ENCODE assay signal across 34 cellular contexts in genomic region chr13:77267362-77267761, GRCh38. TPM values are rescaled to one million over a fixed set of nuclear protein-coding genes. Genes with fewer than 3 reads are reported as not detected.
DNase-seq lines count a peak whose midpoint lies in the region; ATAC-seq, FAIRE-seq and TF ChIP-seq lines count a peak whose summit lies in the region.
"Had no signal": no experiment of that assay in that cellular context is flagged by ENCODE, and none has a peak within 500 bp of the region (broad histone marks: within the 10 kb centered on the region; RNA-seq: fewer than 3 reads in every experiment).

No MANE protein-coding gene starts in this region.

- H3K4me3 ChIP-seq in fibroblast of mammary gland (ENCODE audit: control insufficient read depth, low read depth, low read length) (no peak overlapping the region), kidney (ENCODE audit: low read length in 2 of 2) (no peak overlapping the region)
- H3K4me3 ChIP-seq: GM12878, HAP-1, right atrium auricular region, SJCRH30, spleen had no signal

- CTCF ChIA-PET in RWPE1 (lab: Yijun Ruan, JAX), result no interaction called here

- H3K4me1 ChIP-seq in kidney (ENCODE audit: control insufficient read depth in 1 of 2, insufficient read depth in 1 of 2, low read depth in 1 of 2, low read length in 2 of 2), result no peaks in the 10 kb centered on the region
- H3K4me1 ChIP-seq: BE2C, HAP-1, right atrium auricular region, SJCRH30, spleen had no signal

- peaks cover 9 to 13% of the 10 kb centered on the region in 2 donors for H3K36me3 ChIP-seq in kidney (ENCODE audit: control insufficient read depth in 1 of 2, insufficient read depth in 2 of 2, low read length in 2 of 2)

- H3K27ac ChIP-seq in kidney (ENCODE audit: low read depth in 2 of 2, low read length in 2 of 2) (no peak overlapping the region), RWPE1 (no peak overlapping the region)
- H3K27ac ChIP-seq: right atrium auricular region, SJCRH30, spleen had no signal

- POLR2A ChIA-PET in RWPE1 (lab: Yijun Ruan, JAX; ENCODE audit: low non-redundant PET), result no interaction called here

- FAIRE-seq in kidney (lab: Jason Lieb, UNC), result peak; percentile 37
- FAIRE-seq: astrocyte, GM12878, HepG2 had no signal

- H3K9ac ChIP-seq in kidney (ENCODE audit: low read length in 2 of 2), result no peak overlapping the region

- ATAC-seq in HG02870 (IDR thresholded peaks at IDR 0.05; ENCODE audit: unreplicated experiment), result no peak
- ATAC-seq: GM12878; HepG2; Panc1; stimulated activated naive CD8-positive, alpha-beta T cell treated with anti-CD3 and anti-CD28 coated beads, Interleukin-15, Interleukin-2, amounts not matched to agents 100 U/mL and 50 U/mL, for 24 hours had no signal

- DNase-seq in AG09319 (ENCODE audit: extremely low read depth, low read depth) (peak; percentile 0), HCEC 1CT (peak; percentile 49), fibroblast of mammary gland (ENCODE audit: low read depth) (peak; percentile 64), kidney (no peak), RWPE1 (ENCODE audit: low spot score) (no peak), SIG-M5 (lab: John Stamatoyannopoulos, UW) (no peak)
- DNase-seq in central memory CD4-positive, alpha-beta T cell, result no peak
- DNase-seq: activated B cell treated with CpG ODN at 0.5 μM for 24 hours; activated CD4-positive, alpha-beta T cell treated with anti-CD3 and anti-CD28 coated beads, Interleukin-2, amount 10 ng/mL, durations not matched to agents 7 days and 5 days; activated effector memory CD4-positive, alpha-beta T cell treated with anti-CD3 and anti-CD28 coated beads, Interleukin-2, amount 50 U/mL, for 16 hours; activated naive CD8-positive, alpha-beta T cell treated with anti-CD3 and anti-CD28 coated beads for 36 hours; activated T-cell treated with anti-CD3 and anti-CD28 coated beads, Interleukin-2, amount 50 U/mL, for 24 hours; BE2C; caudate nucleus; CD8-positive, alpha-beta memory T cell; erythroblast; Karpas-422; midbrain; naive B cell; NCI-H1417; NCI-H2029; NCI-H526; posterior cingulate gyrus; SJCRH30; spleen; stimulated activated CD4-positive, alpha-beta T cell treated with anti-CD3 and anti-CD28 coated beads, Interleukin-2, amount 100 ng/mL, for 24 hours; stimulated activated naive CD8-positive, alpha-beta T cell treated with anti-CD3 and anti-CD28 coated beads, Interleukin-15, Interleukin-2, amounts not matched to agents 100 U/mL and 50 U/mL, for 24 hours had no signal

- H3K9me3 ChIP-seq in kidney (ENCODE audit: control insufficient read depth in 1 of 2, low read length in 2 of 2), result no peaks in the 10 kb centered on the region
- H3K9me3 ChIP-seq: BE2C, HAP-1, right atrium auricular region, SJCRH30, spleen had no signal

- TF ChIP-seq CTCF in AG09319 (IDR thresholded peaks at IDR 0.05; ENCODE audit: low read depth, low read length) (no peak), fibroblast of mammary gland (conservative IDR thresholded peaks at IDR 0.05; ENCODE audit: control insufficient read depth, insufficient read depth, low read depth, low read length) (no peak), kidney (IDR thresholded peaks at IDR 0.05; ENCODE audit: borderline replicate concordance, extremely low read depth, insufficient read depth) (no peak), RWPE1 (conservative IDR thresholded peaks at IDR 0.05; ENCODE audit: low read depth) (no peak)

- intact Hi-C loops in kidney (cut with DNase I), result no loop called here

RNA-seq across cellular contexts. Expression of gene MYCBP2, which starts 59.5 kb away (rescaled TPM):
- 96.4 TPM for total RNA-seq in kidney
- polyA plus RNA-seq in kidney (ENCODE audit: insufficient read depth, low read depth, low replicate concordance), result 14.5 TPM

Comparison
In these comparisons a context has a peak if more than half of its experiments do, and no peak if none do; other contexts are left out.
1. DNase-seq: peak in AG09319 (single experiment), HCEC 1CT (single experiment) and fibroblast of mammary gland (single experiment); none in kidney (single experiment), RWPE1 (single experiment), central memory CD4-positive, alpha-beta T cell (single experiment) and SIG-M5 (single experiment).